ENCODE assay signal across 25 cellular contexts in genomic region chr2:229340086-229340760, GRCh38.
A peak's percentile ranks its signal among the peaks of the same experiment; 100 is the strongest.
DNase-seq lines count a peak whose midpoint lies in the region; ATAC-seq and TF ChIP-seq lines count a peak whose summit lies in the region.
"Had no signal": no experiment of that assay in that cellular context is flagged by ENCODE, and none has a peak within 500 bp of the region (broad histone marks: within the 10 kb centered on the region; RNA-seq: fewer than 3 reads in every experiment).

No MANE protein-coding gene starts in this region.

- TF ChIP-seq CTCF in fibroblast of lung (conservative IDR thresholded peaks at IDR 0.05 in 1 of 2, IDR thresholded peaks at IDR 0.05 in 1 of 2; ENCODE audit: low read depth in 1 of 2, low read length in 2 of 2), result no peak
- TF ChIP-seq CTCF in CD8-positive, alpha-beta T cell (IDR thresholded peaks at IDR 0.05), result no peak

- H3K9me3 ChIP-seq in fibroblast of lung (ENCODE audit: control insufficient read depth, insufficient read depth, low read depth, low read length), result no peaks in the 10 kb centered on the region
- no peaks in the 10 kb centered on the region for H3K9me3 ChIP-seq in CD8-positive, alpha-beta T cell (ENCODE audit: low read length)
- H3K9me3 ChIP-seq: A549, gastroesophageal sphincter had no signal

- peak overlapping the region; percentile 39 for H3K27ac ChIP-seq in fibroblast of lung (ENCODE audit: insufficient read depth, low read length)
- no peak overlapping the region for H3K27ac ChIP-seq in CD8-positive, alpha-beta T cell (ENCODE audit: low read depth, low read length)
- H3K27ac ChIP-seq: cardiac muscle cell, gastroesophageal sphincter, parathyroid adenoma had no signal

- POLR2A ChIA-PET in CD8-positive, alpha-beta T cell (lab: Charles Lee), result no interaction called here

- no peaks in the 10 kb centered on the region for H3K36me3 Mint-ChIP-seq in CD8-positive, alpha-beta T cell
- H3K36me3 Mint-ChIP-seq: activated CD8-positive, alpha-beta memory T cell treated with anti-CD3 and anti-CD28 coated beads, Interleukin-2, amount 10 ng/mL, durations not matched to agents 7 days and 5 days; CD8-positive, alpha-beta memory T cell; natural killer cell treated with Interleukin-12 subunit alpha and Interleukin-12 subunit beta and Interleukin-15 and Interleukin-18, amount 100 ng/mL, for 72 hours had no signal

- H3K79me2 ChIP-seq in fibroblast of lung (ENCODE audit: control insufficient read depth, insufficient read depth, low read length), result no peaks in the 10 kb centered on the region
- H3K79me2 ChIP-seq: parathyroid adenoma had no signal

- no peak overlapping the region for H3K9ac ChIP-seq in fibroblast of lung (ENCODE audit: insufficient read depth, low read length)
- H3K9ac ChIP-seq: parathyroid adenoma had no signal

- no peaks in the 10 kb centered on the region for H4K20me1 ChIP-seq in fibroblast of lung (ENCODE audit: control insufficient read depth, extremely low read depth, insufficient read depth, low read length)

- peak overlapping the region; percentile 8 for H3K4me2 ChIP-seq in fibroblast of lung (ENCODE audit: extremely low read depth, insufficient read depth, low read length)
- H3K4me2 ChIP-seq: A549, GM23338 had no signal

- H3K27ac Mint-ChIP-seq in CD8-positive, alpha-beta T cell, result no peak overlapping the region
- H3K27ac Mint-ChIP-seq: activated CD4-positive, alpha-beta T cell treated with anti-CD3 and anti-CD28 coated beads for 36 hours; activated CD8-positive, alpha-beta memory T cell treated with anti-CD3 and anti-CD28 coated beads, Interleukin-2, amount 10 ng/mL, durations not matched to agents 7 days and 5 days; activated T-helper 17 cell treated with anti-CD3 and anti-CD28 coated beads, Interleukin-2, amount 50 U/mL, for 72 hours; CD8-positive, alpha-beta memory T cell; GM23338; natural killer cell treated with Interleukin-12 subunit alpha and Interleukin-12 subunit beta and Interleukin-15 and Interleukin-18, amount 100 ng/mL, for 72 hours had no signal

- CTCF ChIA-PET in CD8-positive, alpha-beta T cell (lab: Charles Lee), result interaction anchor here (0.7 kb wide), 1 partner anchor 1302 kb away, joined by 3 read pairs; no protein-coding TSS in a partner anchor

- H2AFZ ChIP-seq in fibroblast of lung (ENCODE audit: low read length), result no peak overlapping the region
- H2AFZ ChIP-seq: GM23338, parathyroid adenoma had no signal

- no peaks in the 10 kb centered on the region for H3K4me1 Mint-ChIP-seq in CD8-positive, alpha-beta T cell (ENCODE audit: low read depth)
- H3K4me1 Mint-ChIP-seq: activated CD4-positive, alpha-beta T cell treated with anti-CD3 and anti-CD28 coated beads for 36 hours; activated CD8-positive, alpha-beta memory T cell treated with anti-CD3 and anti-CD28 coated beads, Interleukin-2, amount 10 ng/mL, durations not matched to agents 7 days and 5 days; activated T-helper 17 cell treated with anti-CD3 and anti-CD28 coated beads, Interleukin-2, amount 50 U/mL, for 72 hours; CD8-positive, alpha-beta memory T cell; GM23338 had no signal

- no peak overlapping the region for H3K4me3 ChIP-seq in fibroblast of lung (replicated peaks in 1 of 4; ENCODE audit: control extremely low read depth in 1 of 4, insufficient read depth in 1 of 4, low read depth in 3 of 4, low read length in 4 of 4)
- no peak overlapping the region for H3K4me3 ChIP-seq in CD8-positive, alpha-beta T cell (ENCODE audit: low read depth, low read length)
- H3K4me3 ChIP-seq: A549, cardiac muscle cell, gastroesophageal sphincter, GM23338 had no signal

- H3K4me1 ChIP-seq in fibroblast of lung (ENCODE audit: control insufficient read depth, extremely low read depth, insufficient read depth, low read length), result peaks cover 2% of the 10 kb centered on the region
- H3K4me1 ChIP-seq in CD8-positive, alpha-beta T cell (ENCODE audit: insufficient read depth, low read length), result no peaks in the 10 kb centered on the region
- H3K4me1 ChIP-seq: A549, gastroesophageal sphincter, parathyroid adenoma had no signal

- intact Hi-C loops in posterior cingulate gyrus (cut with DNase I), result no loop called here
- intact Hi-C loops in CD8-positive, alpha-beta T cell (cut with DNase I, micrococcal nuclease), result no loop called here

- H3K4me3 Mint-ChIP-seq in CD8-positive, alpha-beta T cell, result no peak overlapping the region
- H3K4me3 Mint-ChIP-seq: activated CD4-positive, alpha-beta T cell treated with anti-CD3 and anti-CD28 coated beads for 36 hours; activated CD8-positive, alpha-beta memory T cell treated with anti-CD3 and anti-CD28 coated beads, Interleukin-2, amount 10 ng/mL, durations not matched to agents 7 days and 5 days; activated T-helper 17 cell treated with anti-CD3 and anti-CD28 coated beads, Interleukin-2, amount 50 U/mL, for 72 hours; CD8-positive, alpha-beta memory T cell; GM23338; natural killer cell treated with Interleukin-12 subunit alpha and Interleukin-12 subunit beta and Interleukin-15 and Interleukin-18, amount 100 ng/mL, for 72 hours had no signal

- DNase-seq in A172 (ENCODE audit: low spot score) (peak; percentile 38), GM03348 (ENCODE audit: low spot score) (peak; percentile 73), MV-4-11 (lab: John Stamatoyannopoulos, UW) (peak; percentile 32), fibroblast of lung (ENCODE audit: low read depth in 2 of 2) (peak; percentile 61 to 92), posterior cingulate gyrus (no peak), SK-N-DZ (ENCODE audit: low spot score) (no peak)
- no peak for DNase-seq in stimulated activated CD4-positive, alpha-beta T cell treated with anti-CD3 and anti-CD28 coated beads, Interleukin-15, amount 100 ng/mL, for 24 hours
- DNase-seq in CD8-positive, alpha-beta T cell, result no peak
- DNase-seq: activated CD4-positive, alpha-beta T cell treated with anti-CD3 and anti-CD28 coated beads for 36 hours; activated CD8-positive, alpha-beta memory T cell treated with anti-CD3 and anti-CD28 coated beads, Interleukin-2, amount 10 ng/mL, durations not matched to agents 7 days and 5 days; CD8-positive, alpha-beta memory T cell; DMS79; mesendoderm; MM.1S; NCI-H1694; NCI-H774; stimulated activated CD4-positive, alpha-beta T cell treated with anti-CD3 and anti-CD28 coated beads, Interleukin-4, amount 100 ng/mL, for 1 hour had no signal

- no peaks in the 10 kb centered on the region for H3K36me3 ChIP-seq in fibroblast of lung (ENCODE audit: control insufficient read depth, insufficient read depth, low read length)
- H3K36me3 ChIP-seq in CD8-positive, alpha-beta T cell (ENCODE audit: insufficient read depth, low read length), result no peaks in the 10 kb centered on the region
- H3K36me3 ChIP-seq: cardiac muscle cell, gastroesophageal sphincter had no signal

- H3K27me3 ChIP-seq in fibroblast of lung (ENCODE audit: control insufficient read depth, insufficient read depth, low read length), result no peaks in the 10 kb centered on the region
- no peaks in the 10 kb centered on the region for H3K27me3 ChIP-seq in CD8-positive, alpha-beta T cell (ENCODE audit: insufficient read depth, low read length)
- H3K27me3 ChIP-seq: cardiac muscle cell, gastroesophageal sphincter had no signal

- H3K9me3 Mint-ChIP-seq in CD8-positive, alpha-beta T cell, result no peaks in the 10 kb centered on the region
- H3K9me3 Mint-ChIP-seq: activated T-helper 17 cell treated with anti-CD3 and anti-CD28 coated beads, Interleukin-2, amount 50 U/mL, for 72 hours; GM23338; natural killer cell treated with Interleukin-12 subunit alpha and Interleukin-12 subunit beta and Interleukin-15 and Interleukin-18, amount 100 ng/mL, for 72 hours had no signal

- no peaks in the 10 kb centered on the region for H3K27me3 Mint-ChIP-seq in CD8-positive, alpha-beta T cell (ENCODE audit: low read depth)
- H3K27me3 Mint-ChIP-seq: activated CD4-positive, alpha-beta T cell treated with anti-CD3 and anti-CD28 coated beads for 36 hours; activated CD8-positive, alpha-beta memory T cell treated with anti-CD3 and anti-CD28 coated beads, Interleukin-2, amount 10 ng/mL, durations not matched to agents 7 days and 5 days had no signal

- ATAC-seq in CD8-positive, alpha-beta T cell, result no peak
- ATAC-seq: A549; activated CD4-positive, alpha-beta T cell treated with anti-CD3 and anti-CD28 coated beads for 36 hours; activated CD8-positive, alpha-beta memory T cell treated with anti-CD3 and anti-CD28 coated beads, Interleukin-2, amount 10 ng/mL, durations not matched to agents 7 days and 5 days; activated T-helper 17 cell treated with anti-CD3 and anti-CD28 coated beads, Interleukin-2, amount 50 U/mL, for 72 hours; gastroesophageal sphincter; GM23338; Panc1 had no signal

Comparison
In these comparisons a context has a peak if more than half of its experiments do, and no peak if none do; other contexts are left out.
1. DNase-seq: peak in A172 (single experiment), GM03348 (single experiment), MV-4-11 (single experiment) and fibroblast of lung (2 of 2); none in posterior cingulate gyrus (0 of 10), stimulated activated CD4-positive, alpha-beta T cell treated with anti-CD3 and anti-CD28 coated beads, Interleukin-15, amount 100 ng/mL, for 24 hours (single experiment), CD8-positive, alpha-beta T cell (0 of 7) and SK-N-DZ (single experiment).